In genomic region chr7:45646996-45647411, GRCh38 we compare ENCODE assay signal across 17 cellular contexts.
DNase-seq lines count a peak whose midpoint lies in the region; ATAC-seq, FAIRE-seq and TF ChIP-seq lines count a peak whose summit lies in the region.
"Had no signal": no experiment of that assay in that cellular context is flagged by ENCODE, and none has a peak within 500 bp of the region (broad histone marks: within the 10 kb centered on the region; RNA-seq: fewer than 3 reads in every experiment).

No MANE protein-coding gene starts in this region.

- no peak overlapping the region for H2BK20ac ChIP-seq in IMR-90 (ENCODE audit: low read depth, low read length)

- H3K9me3 ChIP-seq in IMR-90 (ENCODE audit: control insufficient read depth, insufficient read depth, low read length): no peaks in the 10 kb centered on the region
- H3K9me3 ChIP-seq: ascending aorta had no signal

- H3K14ac ChIP-seq in IMR-90 (replicated peaks; ENCODE audit: low read depth, low read length): no peak overlapping the region

- no peak overlapping the region for H3K9ac ChIP-seq in IMR-90 (ENCODE audit: low read depth, low read length)

- no peak overlapping the region for H2BK120ac ChIP-seq in IMR-90 (ENCODE audit: low read depth, low read length)

- in situ Hi-C loops in IMR-90 (cut with MboI; ENCODE audit: low sequenced_read_pairs): no loop called here

- H3K4me2 ChIP-seq in IMR-90 (ENCODE audit: low read depth, low read length): no peak overlapping the region
- H3K4me2 ChIP-seq: smooth muscle cell had no signal

- POLR2A ChIA-PET in IMR-90 (lab: Charles Lee; ENCODE audit: unreplicated experiment): interaction anchor here (0.6 kb wide), 1 partner anchor 447 kb away, joined by 12 read pairs; no protein-coding TSS in a partner anchor

- H2AFZ ChIP-seq in IMR-90 (replicated peaks; ENCODE audit: low read length, poor library complexity): no peak overlapping the region

- H3K4ac ChIP-seq in IMR-90 (ENCODE audit: low read depth, low read length): no peak overlapping the region

- H3K79me1 ChIP-seq in IMR-90 (ENCODE audit: low read depth in 1 of 2, low read length in 2 of 2): no peaks in the 10 kb centered on the region

- no peak for FAIRE-seq in GM19239 (lab: Jason Lieb, UNC)

- no peak overlapping the region for H4K5ac ChIP-seq in IMR-90 (ENCODE audit: low read depth, low read length)

- no peak for TF ChIP-seq RAD21 in IMR-90 (IDR thresholded peaks at IDR 0.05; ENCODE audit: low read length)

- no peak overlapping the region for H3K23ac ChIP-seq in IMR-90 (ENCODE audit: low read depth, low read length)

- no peak overlapping the region for H4K91ac ChIP-seq in IMR-90 (ENCODE audit: insufficient read depth, low read depth, low read length)

- DNase-seq in AG10803 (ENCODE audit: low read depth): peak; percentile 13
- peak; percentile 8 for DNase-seq in IMR-90
- DNase-seq in myocyte (ENCODE audit: low read depth): peak; percentile 97
- no peak for DNase-seq in GM19239 (ENCODE audit: insufficient read length, low spot score)
- no peak for DNase-seq in iPS-NIHi11 (ENCODE audit: low spot score)
- DNase-seq in SKM-1 treated with dmso at 0.1 percent for 144 hours (lab: John Stamatoyannopoulos, UW; ENCODE audit: unreplicated experiment): no peak
- DNase-seq in RKO (ENCODE audit: low spot score): no peak
- DNase-seq: activated CD4-positive, alpha-beta T cell treated with anti-CD3 and anti-CD28 coated beads, Interleukin-2, amount 50 U/mL, for 48 hours; activated effector memory CD4-positive, alpha-beta T cell treated with anti-CD3 and anti-CD28 coated beads, Interleukin-2, amount 50 U/mL, for 16 hours; mammary epithelial cell; NCI-H2029; NCI-H774; SHP77 treated with DMSO at 0.1 percent for 48 hours; T-helper 9 cell had no signal

- dilution Hi-C loops in IMR-90 (cut with HindIII; ENCODE audit: low sequenced_read_pairs, unreplicated experiment): no loop called here

- TF ChIP-seq CTCF in AG10803 (conservative IDR thresholded peaks at IDR 0.05; ENCODE audit: low read length): no peak
- TF ChIP-seq CTCF in IMR-90 (conservative IDR thresholded peaks at IDR 0.05; ENCODE audit: low read depth, low read length): no peak

- H3K56ac ChIP-seq in IMR-90 (ENCODE audit: extremely low read depth, insufficient read depth, low read length): no peak overlapping the region

- peak; percentile 37; the same call in 1 of the 2 replicates for ATAC-seq in IMR-90 (ENCODE audit: low read depth)

- no peak for TF ChIP-seq POLR2A in IMR-90 (IDR thresholded peaks at IDR 0.05; ENCODE audit: low read depth, low read length)

- H3K36me3 ChIP-seq in IMR-90 (ENCODE audit: control insufficient read depth, insufficient read depth, low read length): no peaks in the 10 kb centered on the region
- H3K36me3 ChIP-seq: ascending aorta had no signal

- H3K4me1 ChIP-seq in IMR-90 (ENCODE audit: control insufficient read depth, insufficient read depth, low read length): no peaks in the 10 kb centered on the region
- H3K4me1 ChIP-seq: ascending aorta had no signal

- H4K8ac ChIP-seq in IMR-90 (ENCODE audit: low read depth in 2 of 2, low read length in 2 of 2): no peak overlapping the region

- H3K18ac ChIP-seq in IMR-90 (ENCODE audit: low read depth, low read length): no peak overlapping the region

- CTCF ChIA-PET in IMR-90 (lab: Yijun Ruan, JAX): interaction anchor here (1.3 kb wide), 1 partner anchor 16 kb away, joined by 4 read pairs; no protein-coding TSS in a partner anchor

- peaks cover 12% of the 10 kb centered on the region for H3K27me3 ChIP-seq in IMR-90 (ENCODE audit: control insufficient read depth, insufficient read depth, low read length)
- H3K27me3 ChIP-seq: ascending aorta had no signal

- H3K9me1 ChIP-seq in IMR-90 (ENCODE audit: insufficient read depth, low read length): no peaks in the 10 kb centered on the region; the same call in 1 of the 2 replicates

- intact Hi-C loops in IMR-90 (cut with micrococcal nuclease): no loop called here

- no peak overlapping the region for H2AK9ac ChIP-seq in IMR-90 (replicated peaks; ENCODE audit: low read depth, low read length, poor library complexity)

- no peak overlapping the region for H3K4me3 ChIP-seq in AG10803 (ENCODE audit: low read length)
- no peak overlapping the region for H3K4me3 ChIP-seq in IMR-90 (ENCODE audit: insufficient read depth, low read depth, low read length)
- H3K4me3 ChIP-seq: ascending aorta, smooth muscle cell had no signal

- H4K20me1 ChIP-seq in IMR-90 (ENCODE audit: insufficient read depth, low read length): no peaks in the 10 kb centered on the region

- no TSS peak for BruUV-seq in IMR-90 (replicated peaks; lab: Mats Ljungman, UMichigan)

- no peak overlapping the region for H2BK15ac ChIP-seq in IMR-90 (ENCODE audit: low read depth, low read length)

- H2AK5ac ChIP-seq in IMR-90 (ENCODE audit: low read depth, low read length): no peak overlapping the region

- no peak overlapping the region for H3K27ac ChIP-seq in IMR-90 (ENCODE audit: insufficient read depth, low read length)
- peak overlapping the region; percentile 29 for H3K27ac ChIP-seq in cingulate gyrus (ENCODE audit: low read depth, low read length)
- H3K27ac ChIP-seq: ascending aorta had no signal

- H2BK5ac ChIP-seq in IMR-90 (ENCODE audit: low read depth, low read length, poor library complexity, severe bottlenecking): no peak overlapping the region

- 88% methylated on average over 2 of the region's 6 CpGs; no CpG with 5 or more reads in 1 of the 2 experiments for WGBS in IMR-90 (ENCODE audit: extremely low coverage in 2 of 2, insufficient read length in 1 of 2), 2 experiments

TF ChIP-seq in IMR-90, 13 proteins besides CTCF, POLR2A, EP300 and RAD21:
- TF ChIP-seq CEBPB (IDR thresholded peaks at IDR 0.05; ENCODE audit: low read depth, low read length): no peak
- no peak for TF ChIP-seq USF2 (IDR thresholded peaks at IDR 0.05; ENCODE audit: low read depth, low read length)
- no peak for TF ChIP-seq BHLHE40 (IDR thresholded peaks at IDR 0.05; ENCODE audit: low read depth, low read length)
- no peak for TF ChIP-seq FOS (IDR thresholded peaks at IDR 0.05; ENCODE audit: low read depth, low read length)
- TF ChIP-seq NFE2L2 (IDR thresholded peaks at IDR 0.05; ENCODE audit: low read depth, low read length): no peak
- no peak for TF ChIP-seq ELK1 (IDR thresholded peaks at IDR 0.05; ENCODE audit: borderline replicate concordance, low read depth, low read length)
- TF ChIP-seq CHD1 (IDR thresholded peaks at IDR 0.05; ENCODE audit: low read depth, low read length): no peak
- no peak for TF ChIP-seq SMC3 (IDR thresholded peaks at IDR 0.05; ENCODE audit: low read depth, low read length)
- no peak for TF ChIP-seq MAFK (IDR thresholded peaks at IDR 0.05; ENCODE audit: low read depth, low read length)
- TF ChIP-seq MAZ (IDR thresholded peaks at IDR 0.05; ENCODE audit: borderline replicate concordance, low read depth, low read length): no peak

Comparison
In these comparisons a context has a peak if more than half of its experiments do, and no peak if none do; other contexts are left out.
1. DNase-seq: peak in AG10803 (single experiment), IMR-90 (single experiment) and myocyte (single experiment); none in GM19239 (single experiment), iPS-NIHi11 (single experiment), SKM-1 treated with dmso at 0.1 percent for 144 hours (single experiment) and RKO (single experiment).